Comparison of ENCODE assay signal across 21 cellular contexts in the genomic region with DNA sequence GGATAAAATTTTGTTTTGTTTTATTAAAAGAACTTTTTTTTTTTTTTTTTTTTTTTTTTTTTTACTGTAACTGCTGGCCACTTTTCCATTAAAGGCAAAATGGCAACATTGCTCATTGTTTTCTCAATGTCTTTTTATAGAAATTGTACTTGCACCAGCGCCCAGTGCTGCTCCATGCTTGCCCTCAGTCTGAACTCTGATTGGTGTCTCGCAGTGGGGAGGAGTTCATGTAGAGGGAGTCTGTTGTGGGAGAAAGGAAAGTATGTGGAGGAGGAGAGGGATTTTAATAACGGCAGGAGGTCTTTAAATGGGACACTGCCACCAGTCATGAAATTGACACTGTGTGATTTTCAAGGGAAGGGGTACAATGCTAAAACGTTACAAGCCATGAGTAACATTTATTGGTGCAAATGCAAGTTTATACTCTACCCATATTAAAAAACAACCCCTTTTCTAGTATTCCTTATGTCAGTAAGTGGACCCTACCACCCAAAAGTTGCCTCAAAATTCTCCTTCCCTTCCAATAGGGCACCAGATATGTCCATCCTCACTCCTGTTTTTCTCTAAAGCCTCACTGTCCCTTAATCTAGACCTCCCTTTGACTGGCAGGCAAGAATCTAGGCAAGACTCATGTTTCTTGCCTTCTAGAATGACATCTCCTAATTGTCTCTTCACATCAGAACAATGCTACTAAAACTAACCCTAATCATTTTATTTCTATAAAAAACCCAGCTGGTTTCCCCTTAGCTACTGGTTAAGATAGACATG. TPM values are rescaled to one million over a fixed set of nuclear protein-coding genes. Genes with fewer than 3 reads are reported as not detected.
A peak's percentile ranks its signal among the peaks of the same experiment; 100 is the strongest.
DNase-seq lines count a peak whose midpoint lies in the region; ATAC-seq, FAIRE-seq and TF ChIP-seq lines count a peak whose summit lies in the region.
"Had no signal": no experiment of that assay in that cellular context is flagged by ENCODE, and none has a peak within 500 bp of the region (broad histone marks: within the 10 kb centered on the region; RNA-seq: fewer than 3 reads in every experiment).

No MANE protein-coding gene starts in this region.

- no peak overlapping the region for H2AFZ ChIP-seq in IMR-90 (replicated peaks; ENCODE audit: low read length, poor library complexity)

- H3K18ac ChIP-seq in IMR-90 (ENCODE audit: low read depth, low read length) = peak overlapping the region; percentile 56; the same call in 1 of the 2 replicates

- no peak overlapping the region for H2BK120ac ChIP-seq in IMR-90 (ENCODE audit: low read depth, low read length)

- peaks cover 11% of the 10 kb centered on the region for H4K20me1 ChIP-seq in IMR-90 (ENCODE audit: insufficient read depth, low read length)

- DNase-seq in IMR-90 = peak; percentile 55
- peak; percentile 61 to 80 for DNase-seq in cardiac fibroblast (ENCODE audit: low read depth in 2 of 2)
- no peak for DNase-seq in frontal cortex (ENCODE audit: low spot score in 2 of 2)
- peak in 1 of 2 donors; percentile 87 for DNase-seq in tibial artery
- no peak for DNase-seq in NCI-H128 (lab: John Stamatoyannopoulos, UW; ENCODE audit: unreplicated experiment)
- DNase-seq: activated CD4-positive, alpha-beta memory T cell treated with anti-CD3 and anti-CD28 coated beads, Interleukin-2, amount 10 ng/mL, durations not matched to agents 7 days and 5 days; activated naive CD4-positive, alpha-beta T cell treated with anti-CD3 and anti-CD28 coated beads for 36 hours; activated T-cell treated with anti-CD3 and anti-CD28 coated beads, Interleukin-2, amount 50 U/mL, for 1 hour; AML-193; Karpas-422; NCI-H1436; NCI-H774; occipital lobe; OCI-M1; SJCRH30; stimulated activated CD4-positive, alpha-beta T cell treated with anti-CD3 and anti-CD28 coated beads, Interleukin-15, amount 100 ng/mL, for 24 hours; T-helper 17 cell had no signal

- H3K9me1 ChIP-seq in IMR-90 (ENCODE audit: insufficient read depth, low read length) = peaks cover 5% of the 10 kb centered on the region

- ATAC-seq in IMR-90 (ENCODE audit: low read depth) = no peak
- ATAC-seq in HG03378 (IDR thresholded peaks at IDR 0.05; ENCODE audit: unreplicated experiment) = no peak
- no peak for ATAC-seq in HG03565 (IDR thresholded peaks at IDR 0.05; ENCODE audit: unreplicated experiment)
- ATAC-seq: left lobe of liver, T-helper 17 cell had no signal

- POLR2A ChIA-PET in IMR-90 (lab: Charles Lee; ENCODE audit: unreplicated experiment) = interaction anchor here (0.7 kb wide), 1 partner anchor 651 kb away, joined by 18 read pairs; no protein-coding TSS in a partner anchor

- no peak overlapping the region for H4K5ac ChIP-seq in IMR-90 (ENCODE audit: low read depth, low read length)

- peaks cover 18% of the 10 kb centered on the region for H3K4me1 ChIP-seq in IMR-90 (ENCODE audit: control insufficient read depth, insufficient read depth, low read length)
- H3K4me1 ChIP-seq in tibial artery = peaks cover 4 to 42% (median 27%) of the 10 kb centered on the region in 4 donors
- H3K4me1 ChIP-seq: SJCRH30 had no signal

- H2BK5ac ChIP-seq in IMR-90 (ENCODE audit: low read depth, low read length, poor library complexity, severe bottlenecking) = no peak overlapping the region

- FAIRE-seq in frontal cortex (lab: Jason Lieb, UNC) = peak; percentile 53

- H3K9me3 ChIP-seq in IMR-90 (ENCODE audit: control insufficient read depth, insufficient read depth, low read length) (no peaks in the 10 kb centered on the region), tibial artery (no peaks in the 10 kb centered on the region)
- H3K9me3 ChIP-seq: SJCRH30, suprapubic skin had no signal

- no peak overlapping the region for H3K4ac ChIP-seq in IMR-90 (ENCODE audit: low read depth, low read length)

- H3K4me3 ChIP-seq in IMR-90 (ENCODE audit: insufficient read depth, low read depth, low read length) (no peak overlapping the region), cardiac fibroblast (replicated peaks in 1 of 2; ENCODE audit: low read depth in 2 of 2, low read length in 2 of 2) (no peak overlapping the region), tibial artery (peak overlapping the region; percentile 70 to 87)
- H3K4me3 ChIP-seq: SJCRH30 had no signal

- H3K27ac ChIP-seq in IMR-90 (ENCODE audit: insufficient read depth, low read length) (no peak overlapping the region), tibial artery (peak overlapping the region; percentile 70 to 75)
- H3K27ac ChIP-seq: SJCRH30, suprapubic skin had no signal

- H3K27me3 ChIP-seq in IMR-90 (ENCODE audit: control insufficient read depth, insufficient read depth, low read length) (no peaks in the 10 kb centered on the region), tibial artery (no peaks in the 10 kb centered on the region)
- H3K27me3 ChIP-seq: SJCRH30, suprapubic skin had no signal

- no CpG with 5 or more reads among the region's 4 CpGs for WGBS in IMR-90 (ENCODE audit: extremely low coverage in 2 of 2, insufficient read length in 1 of 2), 2 experiments

- dilution Hi-C loops in IMR-90 (cut with HindIII; ENCODE audit: low sequenced_read_pairs, unreplicated experiment) = no loop called here

- peak overlapping the region; percentile 50; the same call in 1 of the 2 replicates for H3K4me2 ChIP-seq in IMR-90 (ENCODE audit: low read depth, low read length)

- intact Hi-C loops in IMR-90 (cut with micrococcal nuclease) (loop anchor here (5.0 kb wide), 1 partner anchor 38 kb away; no protein-coding TSS in a partner anchor), tibial artery (cut with DNase I; ENCODE audit: low total_unique reads) (loop anchor here (5.0 kb wide), 1 partner anchor 102 kb away; a partner anchor contains a TSS)

- no peak overlapping the region for H3K56ac ChIP-seq in IMR-90 (ENCODE audit: extremely low read depth, insufficient read depth, low read length)

- in situ Hi-C loops in IMR-90 (cut with MboI; ENCODE audit: low sequenced_read_pairs) = loop anchor here (5.0 to 10.0 kb wide), 3 partner anchors 73 to 289 kb away; a partner anchor contains a TSS

- no peak overlapping the region for H3K23ac ChIP-seq in IMR-90 (ENCODE audit: low read depth, low read length)

- BruUV-seq in IMR-90 (replicated peaks; lab: Mats Ljungman, UMichigan) = no TSS peak

- H3K14ac ChIP-seq in IMR-90 (replicated peaks; ENCODE audit: low read depth, low read length) = no peak overlapping the region

- TF ChIP-seq POLR2A in IMR-90 (IDR thresholded peaks at IDR 0.05; ENCODE audit: low read depth, low read length) = no peak

- CTCF ChIA-PET in IMR-90 (lab: Yijun Ruan, JAX) = interaction anchor here (0.6 to 1.4 kb wide), 3 partner anchors 65 to 324 kb away, joined by 3 to 4 read pairs (median 4); no protein-coding TSS in a partner anchor

- no peak for TF ChIP-seq RAD21 in IMR-90 (IDR thresholded peaks at IDR 0.05; ENCODE audit: low read length)

- H2BK15ac ChIP-seq in IMR-90 (ENCODE audit: low read depth, low read length) = no peak overlapping the region; the same call in 2 of the 3 replicates

- H4K8ac ChIP-seq in IMR-90 (ENCODE audit: low read depth in 2 of 2, low read length in 2 of 2) = 0 out of 4 replicates have a peak overlapping the region, but pooled peaks of 1 of the 2 experiments have one; percentile 6

- H3K36me3 ChIP-seq in IMR-90 (ENCODE audit: control insufficient read depth, insufficient read depth, low read length) = peaks cover 15% of the 10 kb centered on the region
- peaks cover 0 to 6% (median 0%) of the 10 kb centered on the region in 3 donors for H3K36me3 ChIP-seq in tibial artery
- H3K36me3 ChIP-seq: SJCRH30, suprapubic skin had no signal

- H4K91ac ChIP-seq in IMR-90 (ENCODE audit: insufficient read depth, low read depth, low read length) = no peak overlapping the region

- H2BK20ac ChIP-seq in IMR-90 (ENCODE audit: low read depth, low read length) = no peak overlapping the region

- H2AK9ac ChIP-seq in IMR-90 (replicated peaks; ENCODE audit: low read depth, low read length, poor library complexity) = no peak overlapping the region

- no peak overlapping the region for H3K9ac ChIP-seq in IMR-90 (ENCODE audit: low read depth, low read length)

- H3K79me1 ChIP-seq in IMR-90 (ENCODE audit: low read depth in 1 of 2, low read length in 2 of 2) = peaks cover 12 to 16% of the 10 kb centered on the region in 2 experiments; a peak in 3 of 4 replicates

- H2AK5ac ChIP-seq in IMR-90 (ENCODE audit: low read depth, low read length) = 0 out of 2 replicates have a peak overlapping the region, but pooled peaks have one; percentile 9

- no peak for TF ChIP-seq CTCF in IMR-90 (conservative IDR thresholded peaks at IDR 0.05; ENCODE audit: low read depth, low read length)
- no peak for TF ChIP-seq CTCF in cardiac fibroblast (IDR thresholded peaks at IDR 0.05; ENCODE audit: low read depth, low read length)
- TF ChIP-seq CTCF in tibial artery (IDR thresholded peaks at IDR 0.05) = no peak

TF ChIP-seq in IMR-90, 13 proteins besides CTCF, POLR2A, EP300 and RAD21 (continues in another document):
- TF ChIP-seq MAZ (IDR thresholded peaks at IDR 0.05; ENCODE audit: borderline replicate concordance, low read depth, low read length) (no peak), BHLHE40 (IDR thresholded peaks at IDR 0.05; ENCODE audit: low read depth, low read length) (no peak), MAFK (IDR thresholded peaks at IDR 0.05; ENCODE audit: low read depth, low read length) (no peak), NFE2L2 (IDR thresholded peaks at IDR 0.05; ENCODE audit: low read depth, low read length) (no peak), CHD1 (IDR thresholded peaks at IDR 0.05; ENCODE audit: low read depth, low read length) (no peak), RFX5 (IDR thresholded peaks at IDR 0.05; ENCODE audit: low read depth, low read length) (no peak), SMC3 (IDR thresholded peaks at IDR 0.05; ENCODE audit: low read depth, low read length) (no peak), RCOR1 (IDR thresholded peaks at IDR 0.05; ENCODE audit: insufficient replicate concordance, low read length) (no peak), MXI1 (IDR thresholded peaks at IDR 0.05; ENCODE audit: borderline replicate concordance, low read depth, low read length) (no peak)
- TF ChIP-seq, protein P1, sequence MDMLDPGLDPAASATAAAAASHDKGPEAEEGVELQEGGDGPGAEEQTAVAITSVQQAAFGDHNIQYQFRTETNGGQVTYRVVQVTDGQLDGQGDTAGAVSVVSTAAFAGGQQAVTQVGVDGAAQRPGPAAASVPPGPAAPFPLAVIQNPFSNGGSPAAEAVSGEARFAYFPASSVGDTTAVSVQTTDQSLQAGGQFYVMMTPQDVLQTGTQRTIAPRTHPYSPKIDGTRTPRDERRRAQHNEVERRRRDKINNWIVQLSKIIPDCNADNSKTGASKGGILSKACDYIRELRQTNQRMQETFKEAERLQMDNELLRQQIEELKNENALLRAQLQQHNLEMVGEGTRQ (IDR thresholded peaks at IDR 0.05; ENCODE audit: low read depth, low read length) = no peak

RNA-seq across cellular contexts. Expression of a gene that starts 3.2 kb away (rescaled TPM):
- total RNA-seq in IMR-90 (2012; rRNA removed) (15.3 and 18.5 TPM in 2 replicates), frontal cortex (2.0 TPM)
- polyA plus RNA-seq in IMR-90 (2012; rRNA removed) = 9.8 and 10.4 TPM in 2 replicates
- polyA plus RNA-seq in IMR-90 (2012; cell fraction: cytosol; rRNA removed) = 9.5 and 12.6 TPM in 2 replicates
- polyA plus RNA-seq in IMR-90 (2012; cell fraction: nucleus; rRNA removed; ENCODE audit: low replicate concordance) = 6.3 and 7.6 TPM in 2 replicates

RNA-seq across cellular contexts. Expression of a gene that starts 22.5 kb away (rescaled TPM):
- 1,160 and 1,364 TPM in 2 replicates for total RNA-seq in IMR-90 (2012; rRNA removed)
- 912 and 966 TPM in 2 replicates for polyA plus RNA-seq in IMR-90 (2012; rRNA removed)
- polyA plus RNA-seq in IMR-90 (2012; cell fraction: cytosol; rRNA removed) = 476 and 972 TPM in 2 replicates
- 66.0 and 616 TPM in 2 replicates for polyA plus RNA-seq in IMR-90 (2012; cell fraction: nucleus; rRNA removed; ENCODE audit: low replicate concordance)
- total RNA-seq in frontal cortex = 946 TPM

Comparison
In these comparisons a context has a peak if more than half of its experiments do, and no peak if none do; other contexts are left out.
1. DNase-seq: peak in IMR-90 (single experiment) and cardiac fibroblast (2 of 2); none in frontal cortex (0 of 2) and NCI-H128 (single experiment).
2. H3K4me3 ChIP-seq: peak in tibial artery (2 of 2); none in IMR-90 (single experiment) and cardiac fibroblast (0 of 2).